Comparison of ENCODE assay signal across 8 cellular contexts in genomic region chr6:166515072-166515810, GRCh38.
A peak's percentile ranks its signal among the peaks of the same experiment; 100 is the strongest.
DNase-seq lines count a peak whose midpoint lies in the region; ATAC-seq, FAIRE-seq and TF ChIP-seq lines count a peak whose summit lies in the region.

No MANE protein-coding gene starts in this region.

- H3K9me3 ChIP-seq in A549 = no peaks in the 10 kb centered on the region
- H3K9me3 ChIP-seq in MM.1S (replicated peaks; ENCODE audit: insufficient read depth, low read length) = no peaks in the 10 kb centered on the region

- H3K9me3 Mint-ChIP-seq in HFFc6 = peaks cover 6% of the 10 kb centered on the region

- TF ChIP-seq EP300 in A549 (IDR thresholded peaks at IDR 0.05) = no peak

- H3K4me3 ChIP-seq in A549 (no peak overlapping the region), kidney epithelial cell (ENCODE audit: low read depth, low read length) (no peak overlapping the region), MM.1S (ENCODE audit: low read length) (no peak overlapping the region)

- no peaks in the 10 kb centered on the region for H3K79me2 ChIP-seq in MM.1S (ENCODE audit: low read length)

- no peaks in the 10 kb centered on the region for H3F3A ChIP-seq in MM.1S (ENCODE audit: insufficient read depth, low read length)

- H3K36me3 ChIP-seq in kidney epithelial cell (ENCODE audit: control insufficient read depth, insufficient read depth, low read length) = no peaks in the 10 kb centered on the region
- no peaks in the 10 kb centered on the region for H3K36me3 ChIP-seq in MM.1S (replicated peaks; ENCODE audit: insufficient read depth, low read length)

- H3K4me3 Mint-ChIP-seq in HFFc6 = no peak overlapping the region

- DNase-seq in A549 (ENCODE audit: low read depth in 1 of 2, low spot score in 1 of 2) (peak; percentile 24 to 48), HFFc6 (peak; percentile 83), kidney epithelial cell (ENCODE audit: low read depth) (peak; percentile 75), MM.1S (no peak)
- peak; percentile 78 for DNase-seq in activated CD8-positive, alpha-beta memory T cell treated with anti-CD3 and anti-CD28 coated beads, Interleukin-2, amount 50 U/mL, for 48 hours
- peak; percentile 66 for DNase-seq in stimulated activated naive CD8-positive, alpha-beta T cell treated with anti-CD3 and anti-CD28 coated beads, Interleukin-15, Interleukin-2, amounts not matched to agents 100 U/mL and 50 U/mL, for 24 hours

- CTCF ChIA-PET in A549 (lab: Yijun Ruan, JAX) = interaction anchor here (0.7 to 1.1 kb wide), 2 partner anchors 13 to 86 kb away, joined by 3 read pairs; no protein-coding TSS in a partner anchor

- POLR2A ChIA-PET in A549 (lab: Yijun Ruan, JAX) = no interaction called here

- no peak overlapping the region for H2AFZ ChIP-seq in MM.1S (ENCODE audit: low read length)

- no peak overlapping the region; the same call in 1 of the 2 replicates for H3K27ac Mint-ChIP-seq in HFFc6

- TF ChIP-seq CTCF in A549 (IDR thresholded peaks at IDR 0.05) (no peak), HFFc6 (IDR thresholded peaks at IDR 0.05) (peak; percentile 78), kidney epithelial cell (IDR thresholded peaks at IDR 0.05; ENCODE audit: insufficient read depth, low read length, poor library complexity, severe bottlenecking) (peak; percentile 41), MM.1S (IDR thresholded peaks at IDR 0.05; ENCODE audit: low read length) (no peak)

- no peak for TF ChIP-seq POLR2A in A549 (IDR thresholded peaks at IDR 0.05; ENCODE audit: low read length)

- H3K4me2 ChIP-seq in A549 (no peak overlapping the region), MM.1S (ENCODE audit: low read depth, low read length) (no peak overlapping the region)

- H3K9me2 ChIP-seq in MM.1S (replicated peaks; ENCODE audit: insufficient read depth, low read length) = no peaks in the 10 kb centered on the region

- no peak for TF ChIP-seq RAD21 in A549 (conservative IDR thresholded peaks at IDR 0.05 in 1 of 2, IDR thresholded peaks at IDR 0.05 in 1 of 2)

- no peaks in the 10 kb centered on the region for H4K20me1 ChIP-seq in MM.1S (ENCODE audit: insufficient read depth, low read length)

- WGBS in A549 (ENCODE audit: missing lambda C conversion rate) = 32% methylated on average over 11 of the region's 11 CpGs

- no peak overlapping the region for H3K27ac ChIP-seq in A549
- H3K27ac ChIP-seq in MM.1S (ENCODE audit: low read length) = no peak overlapping the region

- no peak for FAIRE-seq in A549 (lab: Jason Lieb, UNC)

- no peak overlapping the region for H3K9ac ChIP-seq in MM.1S (ENCODE audit: low read length)

- ATAC-seq in A549 (peak; percentile 58 to 72), GM19324 (IDR thresholded peaks at IDR 0.05; ENCODE audit: low FRiP score, unreplicated experiment) (no peak), HG02763 (IDR thresholded peaks at IDR 0.05; ENCODE audit: unreplicated experiment) (no peak)
- ATAC-seq in stimulated activated naive CD8-positive, alpha-beta T cell treated with anti-CD3 and anti-CD28 coated beads, Interleukin-15, Interleukin-2, amounts not matched to agents 100 U/mL and 50 U/mL, for 24 hours = peak; percentile 96

- no peaks in the 10 kb centered on the region for H3K36me3 Mint-ChIP-seq in HFFc6 (ENCODE audit: low read depth)

- H3K27me3 Mint-ChIP-seq in HFFc6 (ENCODE audit: insufficient read depth) = no peaks in the 10 kb centered on the region

- peaks cover 19% of the 10 kb centered on the region for H3K4me1 Mint-ChIP-seq in HFFc6 (ENCODE audit: low read depth)

- H3K27me3 ChIP-seq in kidney epithelial cell (ENCODE audit: control insufficient read depth, insufficient read depth, low read length) = no peaks in the 10 kb centered on the region
- no peaks in the 10 kb centered on the region for H3K27me3 ChIP-seq in MM.1S (replicated peaks; ENCODE audit: insufficient read depth, low read length)

- H3K4me1 ChIP-seq in A549 = no peaks in the 10 kb centered on the region
- H3K4me1 ChIP-seq in MM.1S (ENCODE audit: low read length) = no peaks in the 10 kb centered on the region

TF ChIP-seq in A549, 52 proteins besides CTCF, POLR2A, EP300 and RAD21:
- TF ChIP-seq TP53 (CRISPR knock-in tag; IDR thresholded peaks at IDR 0.05) (no peak), NR3C1 (IDR thresholded peaks at IDR 0.05) (no peak), ZNF302 (CRISPR knock-in tag; IDR thresholded peaks at IDR 0.05) (no peak), MYC (IDR thresholded peaks at IDR 0.05; ENCODE audit: borderline replicate concordance, low read length) (no peak), CBX8 (IDR thresholded peaks at IDR 0.05) (no peak), FOSL2 (IDR thresholded peaks at IDR 0.05) (0 out of 2 replicates have a peak, but pooled peaks have one; percentile 7), FOSL2 (CRISPR knock-in tag; IDR thresholded peaks at IDR 0.05) (peak; percentile 60)

Comparison
In these comparisons a context has a peak if more than half of its experiments do, and no peak if none do; other contexts are left out.
1. ATAC-seq: peak in A549 (2 of 2) and stimulated activated naive CD8-positive, alpha-beta T cell treated with anti-CD3 and anti-CD28 coated beads, Interleukin-15, Interleukin-2, amounts not matched to agents 100 U/mL and 50 U/mL, for 24 hours (single experiment); none in GM19324 (single experiment) and HG02763 (single experiment).
2. CTCF ChIP-seq: peak in HFFc6 (single experiment) and kidney epithelial cell (single experiment); none in A549 (single experiment) and MM.1S (single experiment).